ENCODE assay signal across 28 cellular contexts in the genomic region with DNA sequence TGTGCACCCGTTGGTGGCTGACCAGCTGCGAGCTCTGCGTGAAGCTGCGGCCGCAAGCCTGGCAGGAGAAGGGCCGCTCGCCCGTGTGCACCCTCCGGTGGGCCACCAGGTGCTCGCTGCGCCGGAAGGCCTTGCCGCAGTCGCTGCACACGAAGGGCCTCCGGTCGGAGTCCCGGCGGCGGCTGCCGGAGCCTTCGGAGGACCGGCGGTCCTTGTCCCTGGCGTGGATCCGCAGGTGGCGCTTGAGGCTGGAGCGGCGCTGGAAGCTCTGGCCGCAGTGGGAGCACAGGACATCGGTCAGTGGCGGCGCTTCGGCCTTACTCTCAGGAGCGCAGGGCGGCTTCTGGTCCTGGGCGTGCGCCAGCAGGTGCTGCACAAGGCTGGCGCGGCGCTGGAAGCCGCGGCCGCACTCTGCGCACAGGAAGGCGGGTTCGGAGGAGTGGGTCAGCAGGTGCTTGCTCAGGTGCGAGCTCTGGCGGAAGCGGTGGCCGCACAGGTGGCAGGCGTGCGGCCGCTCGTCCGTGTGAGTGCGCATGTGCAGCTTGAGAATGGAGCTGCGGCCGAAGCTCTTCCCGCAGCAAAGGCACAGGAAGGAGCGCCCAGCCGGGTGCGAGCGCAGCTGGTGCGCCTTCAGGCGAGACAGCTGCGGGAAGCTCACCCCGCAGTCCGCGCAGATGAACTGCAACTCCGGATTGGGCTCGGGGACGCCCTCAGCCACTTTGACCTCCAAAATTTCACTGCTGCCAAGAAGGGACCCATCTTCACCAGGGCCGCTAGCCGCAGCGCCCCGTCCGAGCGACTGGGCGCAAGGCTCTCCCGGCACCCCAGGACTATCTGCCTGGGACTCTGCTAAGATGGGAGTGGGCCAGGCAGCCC. TPM values are rescaled to one million over a fixed set of nuclear protein-coding genes. Genes with fewer than 3 reads are reported as not detected.
DNase-seq lines count a peak whose midpoint lies in the region; ATAC-seq and TF ChIP-seq lines count a peak whose summit lies in the region.
"Had no signal": no experiment of that assay in that cellular context is flagged by ENCODE, and none has a peak within 500 bp of the region (broad histone marks: within the 10 kb centered on the region; RNA-seq: fewer than 3 reads in every experiment).

No MANE protein-coding gene starts in this region.

- no peak overlapping the region for H3K9ac ChIP-seq in mesenchymal stem cell (ENCODE audit: low read length)

- DNase-seq in NCI-H1092 treated with DMSO at 0.1 percent for 48 hours (lab: John Stamatoyannopoulos, UW) (peak; percentile 32), NCI-H1092 (lab: John Stamatoyannopoulos, UW) (no peak), GM13977 (ENCODE audit: low spot score) (peak; percentile 16), NCI-H69 (lab: John Stamatoyannopoulos, UW) (peak; percentile 88), mesenchymal stem cell (no peak), left lung (no peak)
- DNase-seq in activated T-cell treated with anti-CD3 and anti-CD28 coated beads, Interleukin-2, amount 50 U/mL, for 48 hours = no peak
- no peak for DNase-seq in stimulated activated CD8-positive, alpha-beta memory T cell treated with anti-CD3 and anti-CD28 coated beads, Interleukin-4, amount 100 ng/mL, for 48 hours
- DNase-seq: activated CD4-positive, alpha-beta T cell treated with anti-CD3 and anti-CD28 coated beads for 36 hours; activated gamma-delta T cell; activated T-cell treated with anti-CD3 and anti-CD28 coated beads for 4 hours; CD4-positive, CD25-positive, alpha-beta regulatory T cell; central memory CD4-positive, alpha-beta T cell; DMS 273 treated with DMSO at 0.1 percent for 48 hours; endodermal cell; foreskin melanocyte; left colon; NCI-H2171; NCI-H524; sigmoid colon; stimulated activated CD4-positive, alpha-beta T cell treated with anti-CD3 and anti-CD28 coated beads, Interleukin-4, amount 100 ng/mL, for 4 hours; stimulated activated naive CD4-positive, alpha-beta T cell had no signal

- no peak for ATAC-seq in left lung
- ATAC-seq: activated CD4-positive, alpha-beta T cell treated with anti-CD3 and anti-CD28 coated beads for 36 hours; left colon had no signal

- H3K27me3 ChIP-seq in mesenchymal stem cell (ENCODE audit: control insufficient read depth in 1 of 2, insufficient read depth in 1 of 2, low read length in 2 of 2) (peaks cover 17 to 53% of the 10 kb centered on the region in 2 experiments), left lung (no peaks in the 10 kb centered on the region)
- H3K27me3 ChIP-seq: vagina had no signal

- H2BK120ac ChIP-seq in mesenchymal stem cell (ENCODE audit: low read depth, low read length) = no peak overlapping the region

- peak overlapping the region; percentile 40 for H4K91ac ChIP-seq in mesenchymal stem cell (ENCODE audit: low read length)

- WGBS in mesenchymal stem cell = 97% methylated on average over 81 of the region's 81 CpGs

- H2BK12ac ChIP-seq in mesenchymal stem cell (ENCODE audit: low read length in 2 of 2) = no peak overlapping the region

- H3K23ac ChIP-seq in mesenchymal stem cell (ENCODE audit: low read length in 2 of 2) = no peak overlapping the region

- intact Hi-C loops in left lung (cut with DNase I) = no loop called here

- H3K9me3 ChIP-seq in mesenchymal stem cell (ENCODE audit: control insufficient read depth, low read length) (no peaks in the 10 kb centered on the region), left lung (no peaks in the 10 kb centered on the region)
- H3K9me3 ChIP-seq: esophagus muscularis mucosa, sigmoid colon, thoracic aorta, vagina had no signal

- TF ChIP-seq CTCF in GM13977 (IDR thresholded peaks at IDR 0.05; ENCODE audit: extremely low read depth, insufficient read depth, missing control alignments) (no peak), left lung (IDR thresholded peaks at IDR 0.05) (no peak)

- no peak overlapping the region for H3K4ac ChIP-seq in mesenchymal stem cell (ENCODE audit: low read depth in 1 of 2, low read length in 2 of 2)

- no peak overlapping the region for H2AK5ac ChIP-seq in mesenchymal stem cell (ENCODE audit: low read length, severe bottlenecking)

- H2BK15ac ChIP-seq in mesenchymal stem cell (ENCODE audit: low read depth, poor library complexity, severe bottlenecking) = no peak overlapping the region

- no peak overlapping the region for H2BK5ac ChIP-seq in mesenchymal stem cell (ENCODE audit: low read depth, low read length, poor library complexity, severe bottlenecking)

- no peak overlapping the region for H3K18ac ChIP-seq in mesenchymal stem cell (ENCODE audit: low read depth in 1 of 2, low read length in 2 of 2)

- H3K79me1 ChIP-seq in mesenchymal stem cell (replicated peaks; ENCODE audit: low read length, poor library complexity, severe bottlenecking) = no peaks in the 10 kb centered on the region

- H3K4me1 ChIP-seq in mesenchymal stem cell (ENCODE audit: control insufficient read depth, insufficient read depth, low read depth, low read length) (peaks cover 11% of the 10 kb centered on the region), left lung (peaks cover 7 to 32% of the 10 kb centered on the region in 2 donors)
- H3K4me1 ChIP-seq: sigmoid colon, vagina had no signal

- no peak overlapping the region for H3K14ac ChIP-seq in mesenchymal stem cell (ENCODE audit: low read length in 2 of 2)

- no peak overlapping the region for H4K8ac ChIP-seq in mesenchymal stem cell (ENCODE audit: low read length)

- H2AFZ ChIP-seq in mesenchymal stem cell (ENCODE audit: low read depth, low read length) = no peak overlapping the region

- H3K36me3 ChIP-seq in mesenchymal stem cell (ENCODE audit: control insufficient read depth in 1 of 2, insufficient read depth in 2 of 2, low read depth in 1 of 2, low read length in 2 of 2) = no peaks in the 10 kb centered on the region
- no peaks in the 10 kb centered on the region for H3K36me3 ChIP-seq in left lung
- H3K36me3 ChIP-seq: esophagus muscularis mucosa, sigmoid colon, thoracic aorta, vagina had no signal

- H3K4me2 ChIP-seq in mesenchymal stem cell (ENCODE audit: low read length, poor library complexity, severe bottlenecking) = no peak overlapping the region

- in situ Hi-C loops in GM13977 (cut with MboI; ENCODE audit: low pct_unique_long_range_greater_than_20kb, low sequenced_read_pairs, unreplicated experiment) = no loop called here

- H3K4me3 ChIP-seq in mesenchymal stem cell (ENCODE audit: insufficient read depth in 1 of 2, low read depth in 1 of 2, low read length in 2 of 2) = no peak overlapping the region
- H3K4me3 ChIP-seq in left lung = no peak overlapping the region
- H3K4me3 ChIP-seq: esophagus muscularis mucosa, sigmoid colon, thoracic aorta, vagina had no signal

- H3K27ac ChIP-seq in mesenchymal stem cell (ENCODE audit: low read length, poor library complexity, severe bottlenecking) (no peak overlapping the region), left lung (no peak overlapping the region)
- H3K27ac ChIP-seq: esophagus muscularis mucosa, sigmoid colon, thoracic aorta, vagina had no signal

RNA-seq across cellular contexts. Expression of a gene that starts 9.1 kb away (rescaled TPM):
- polyA plus RNA-seq in mesenchymal stem cell (2013, experiment 1 of 2) = not detected
- polyA plus RNA-seq in mesenchymal stem cell (2013, experiment 2 of 2) = not detected
- not detected for total RNA-seq in left lung
- total RNA-seq: A172, esophagus muscularis mucosa, left colon, LHCN-M2, sigmoid colon, thoracic aorta, vagina had no signal
- polyA plus RNA-seq: CD4-positive, CD25-positive, alpha-beta regulatory T cell; sigmoid colon had no signal

RNA-seq across cellular contexts. Expression of a gene that starts 22.4 kb away (rescaled TPM):
- polyA plus RNA-seq in mesenchymal stem cell (2013, experiment 1 of 2) = 8.4 TPM
- polyA plus RNA-seq in mesenchymal stem cell (2013, experiment 2 of 2) = 8.1 TPM
- 10 to 100 TPM in 1 of 2 donors, 1 to 10 TPM in 1; 9.7 to 11.8 TPM for total RNA-seq in left lung
- total RNA-seq: CD4-positive, CD25-positive, alpha-beta regulatory T cell had no signal
- polyA plus RNA-seq: CD4-positive, CD25-positive, alpha-beta regulatory T cell had no signal

RNA-seq across cellular contexts. Expression of a gene that starts 24.5 kb away (rescaled TPM):
- 5.7 TPM for polyA plus RNA-seq in mesenchymal stem cell (2013, experiment 1 of 2)
- 5.9 TPM for polyA plus RNA-seq in mesenchymal stem cell (2013, experiment 2 of 2)
- 100 to 1,000 TPM; 132 to 310 TPM for total RNA-seq in left lung
- total RNA-seq: OCI-LY7 had no signal

RNA-seq across cellular contexts. Expression of a gene that starts 43.6 kb away (rescaled TPM):
- polyA plus RNA-seq in mesenchymal stem cell (2013, experiment 1 of 2) = 0.01 TPM
- polyA plus RNA-seq in mesenchymal stem cell (2013, experiment 2 of 2) = 0.01 TPM
- 10 to 100 TPM in 1 of 2 donors, 1 to 10 TPM in 1; 2.4 to 91.9 TPM for total RNA-seq in left lung

RNA-seq across cellular contexts. Expression of a gene that starts 44.9 kb away (rescaled TPM):
- 6.1 TPM for polyA plus RNA-seq in mesenchymal stem cell (2013, experiment 1 of 2)
- polyA plus RNA-seq in mesenchymal stem cell (2013, experiment 2 of 2) = 5.7 TPM
- total RNA-seq in left lung = 10 to 100 TPM in 1 of 2 donors, 1 to 10 TPM in 1; 8.4 to 12.0 TPM

Comparison
In these comparisons a context has a peak if more than half of its experiments do, and no peak if none do; other contexts are left out.
1. DNase-seq: peak in NCI-H1092 treated with DMSO at 0.1 percent for 48 hours (single experiment), GM13977 (single experiment) and NCI-H69 (single experiment); none in NCI-H1092 (single experiment), mesenchymal stem cell (single experiment), activated T-cell treated with anti-CD3 and anti-CD28 coated beads, Interleukin-2, amount 50 U/mL, for 48 hours (0 of 2), stimulated activated CD8-positive, alpha-beta memory T cell treated with anti-CD3 and anti-CD28 coated beads, Interleukin-4, amount 100 ng/mL, for 48 hours (single experiment) and left lung (0 of 2).